ENCODE assay signal across 24 cellular contexts in genomic region chr4:69668680-69669079, GRCh38. TPM values are rescaled to one million over a fixed set of nuclear protein-coding genes. Genes with fewer than 3 reads are reported as not detected.
"Had no signal": no experiment of that assay in that cellular context is flagged by ENCODE, and none has a peak within 500 bp of the region (broad histone marks: within the 10 kb centered on the region; RNA-seq: fewer than 3 reads in every experiment).

No MANE protein-coding gene starts in this region.

- H3K27ac Mint-ChIP-seq: activated CD8-positive, alpha-beta T cell treated with anti-CD3 and anti-CD28 coated beads for 36 hours; activated naive CD8-positive, alpha-beta T cell treated with anti-CD3 and anti-CD28 coated beads, Interleukin-2, amount 10 ng/mL, durations not matched to agents 7 days and 5 days; T-helper 1 cell treated with Interleukin-12 subunit alpha and Interleukin-12 subunit beta and Interleukin-4 antibody, amounts not matched to agents 30 μg/mL and 1 μg/mL, for 36 hours had no signal

- DNase-seq: activated CD4-positive, alpha-beta T cell treated with anti-CD3 and anti-CD28 coated beads for 4 hours; activated CD8-positive, alpha-beta memory T cell treated with anti-CD3 and anti-CD28 coated beads, Interleukin-2, amount 50 U/mL, for 48 hours; activated CD8-positive, alpha-beta T cell treated with anti-CD3 and anti-CD28 coated beads for 36 hours; activated naive CD4-positive, alpha-beta T cell treated with anti-CD3 and anti-CD28 coated beads, Interleukin-2, amount 50 U/mL, for 16 hours; activated naive CD8-positive, alpha-beta T cell treated with anti-CD3 and anti-CD28 coated beads, Interleukin-2, amount 10 ng/mL, durations not matched to agents 7 days and 5 days; activated T-cell treated with anti-CD3 and anti-CD28 coated beads, Interleukin-2, amount 50 U/mL, for 1 hour; adrenal gland; anterior cingulate cortex; caudate nucleus; colonic mucosa; NCI-H1092; NCI-H1417; NCI-H1930; NCI-H2171; NCI-H2227 treated with DMSO at 0.1 percent for 48 hours; NCI-H510A; NCI-H69; PC-9; SHP77 treated with DMSO at 0.1 percent for 48 hours had no signal

- H3K36me3 Mint-ChIP-seq: activated naive CD8-positive, alpha-beta T cell treated with anti-CD3 and anti-CD28 coated beads, Interleukin-2, amount 10 ng/mL, durations not matched to agents 7 days and 5 days had no signal

- H3K4me3 Mint-ChIP-seq: activated CD8-positive, alpha-beta T cell treated with anti-CD3 and anti-CD28 coated beads for 36 hours; activated naive CD8-positive, alpha-beta T cell treated with anti-CD3 and anti-CD28 coated beads, Interleukin-2, amount 10 ng/mL, durations not matched to agents 7 days and 5 days; T-helper 1 cell treated with Interleukin-12 subunit alpha and Interleukin-12 subunit beta and Interleukin-4 antibody, amounts not matched to agents 30 μg/mL and 1 μg/mL, for 36 hours had no signal

- ATAC-seq: activated CD4-positive, CD25-positive, alpha-beta regulatory T cell treated with anti-CD3 and anti-CD28 coated beads, Interleukin-2, amount 50 U/mL, for 24 hours; activated CD8-positive, alpha-beta T cell treated with anti-CD3 and anti-CD28 coated beads for 36 hours had no signal

- H3K9me3 Mint-ChIP-seq: activated CD8-positive, alpha-beta T cell treated with anti-CD3 and anti-CD28 coated beads for 36 hours; activated naive CD8-positive, alpha-beta T cell treated with anti-CD3 and anti-CD28 coated beads, Interleukin-2, amount 10 ng/mL, durations not matched to agents 7 days and 5 days had no signal

- H3K4me1 Mint-ChIP-seq: activated naive CD8-positive, alpha-beta T cell treated with anti-CD3 and anti-CD28 coated beads, Interleukin-2, amount 10 ng/mL, durations not matched to agents 7 days and 5 days had no signal

RNA-seq across cellular contexts. Expression of gene UGT2A1, which starts 15.6 kb away (rescaled TPM):
- total RNA-seq: activated CD8-positive, alpha-beta T cell treated with anti-CD3 and anti-CD28 coated beads for 36 hours; activated naive CD8-positive, alpha-beta T cell treated with anti-CD3 and anti-CD28 coated beads, Interleukin-2, amount 10 ng/mL, durations not matched to agents 7 days and 5 days; adrenal gland; breast epithelium; cerebellum; colonic mucosa; PC-9; SK-MEL-5 had no signal

RNA-seq across cellular contexts. Expression of gene UGT2A2, which starts 29.2 kb away (rescaled TPM):
- total RNA-seq: activated CD8-positive, alpha-beta T cell treated with anti-CD3 and anti-CD28 coated beads for 36 hours; activated naive CD8-positive, alpha-beta T cell treated with anti-CD3 and anti-CD28 coated beads, Interleukin-2, amount 10 ng/mL, durations not matched to agents 7 days and 5 days; adrenal gland; breast epithelium; cerebellum; colonic mucosa; PC-9; SK-MEL-5 had no signal
